ENCODE assay signal across 25 cellular contexts in genomic region chr10:7470371-7470770, GRCh38. TPM values are rescaled to one million over a fixed set of nuclear protein-coding genes. Genes with fewer than 3 reads are reported as not detected.
A peak's percentile ranks its signal among the peaks of the same experiment; 100 is the strongest.
DNase-seq lines count a peak whose midpoint lies in the region; ATAC-seq and TF ChIP-seq lines count a peak whose summit lies in the region.
"Had no signal": no experiment of that assay in that cellular context is flagged by ENCODE, and none has a peak within 500 bp of the region (broad histone marks: within the 10 kb centered on the region; RNA-seq: fewer than 3 reads in every experiment).

No MANE protein-coding gene starts in this region.

- H3K27me3 Mint-ChIP-seq in T-helper 1 cell treated with Interleukin-12 subunit alpha and Interleukin-12 subunit beta and Interleukin-4 antibody, amounts not matched to agents 30 μg/mL and 1 μg/mL, for 36 hours (ENCODE audit: low read depth) = peaks cover 6% of the 10 kb centered on the region
- no peaks in the 10 kb centered on the region for H3K27me3 Mint-ChIP-seq in stimulated activated naive B cell treated with anti-CD40 and anti-IgM and Interleukin-4, amounts not matched to agents 10 μg/mL and 1 μg/mL and 100 μg/mL, for 72 hours

- no peaks in the 10 kb centered on the region for H3K9me3 ChIP-seq in OCI-LY7 (ENCODE audit: low read length)

- H3K4me3 ChIP-seq in KMS-11 (IDR thresholded peaks at IDR 0.05; ENCODE audit: insufficient read depth, low read depth, low read length) (no peak overlapping the region), OCI-LY7 (ENCODE audit: low read depth, low read length, poor library complexity, severe bottlenecking) (peak overlapping the region; percentile 55)
- H3K4me3 ChIP-seq: GM23248 had no signal

- peak overlapping the region; percentile 19 for H3K4me3 Mint-ChIP-seq in T-helper 1 cell treated with Interleukin-12 subunit alpha and Interleukin-12 subunit beta and Interleukin-4 antibody, amounts not matched to agents 30 μg/mL and 1 μg/mL, for 36 hours
- peak overlapping the region; percentile 47 to 73 for H3K4me3 Mint-ChIP-seq in stimulated activated naive B cell treated with anti-CD40 and anti-IgM and Interleukin-4, amounts not matched to agents 10 μg/mL and 1 μg/mL and 100 μg/mL, for 72 hours
- H3K4me3 Mint-ChIP-seq: H9, HFFc6 had no signal

- H2AFZ ChIP-seq in KMS-11 (ENCODE audit: low read depth) = peak overlapping the region; percentile 59; the same call in 1 of the 2 replicates
- H2AFZ ChIP-seq in OCI-LY7 (ENCODE audit: low read length) = peak overlapping the region; percentile 23; the same call in 1 of the 2 replicates
- H2AFZ ChIP-seq: GM23248 had no signal

- POLR2A ChIA-PET in OCI-LY7 (lab: Charles Lee) = interaction anchor here (0.6 to 1.3 kb wide), 6 partner anchors 10 to 347 kb away, joined by 3 to 6 read pairs (median 4); partner anchors contain the start of gene SFMBT2

- no peaks in the 10 kb centered on the region for H3K27me3 ChIP-seq in KMS-11 (ENCODE audit: insufficient read depth, low read depth)

- TF ChIP-seq CTCF in KMS-11 (conservative IDR thresholded peaks at IDR 0.05; ENCODE audit: low read depth, low read length) (no peak), OCI-LY7 (conservative IDR thresholded peaks at IDR 0.05; ENCODE audit: low read length) (no peak)

- CTCF ChIA-PET in OCI-LY7 (lab: Charles Lee; ENCODE audit: unreplicated experiment) = no interaction called here

- H3K4me1 ChIP-seq in KMS-11 (ENCODE audit: low read depth, poor library complexity, severe bottlenecking) (peaks cover 81% of the 10 kb centered on the region), OCI-LY7 (ENCODE audit: insufficient read depth, low read length, poor library complexity, severe bottlenecking) (peaks cover 62% of the 10 kb centered on the region)

- H3K27ac ChIP-seq in KMS-11 (peak overlapping the region; percentile 90), OCI-LY7 (ENCODE audit: low read depth, low read length, poor library complexity, severe bottlenecking) (peak overlapping the region; percentile 91)
- H3K27ac ChIP-seq: 22Rv1, C4-2B, GM23248 had no signal

- H3K36me3 ChIP-seq in KMS-11 (ENCODE audit: insufficient read depth) = no peaks in the 10 kb centered on the region
- H3K36me3 ChIP-seq in OCI-LY7 (ENCODE audit: insufficient read depth, low read length) = no peaks in the 10 kb centered on the region

- peak overlapping the region; percentile 17 for H3K27ac Mint-ChIP-seq in T-helper 1 cell treated with Interleukin-12 subunit alpha and Interleukin-12 subunit beta and Interleukin-4 antibody, amounts not matched to agents 30 μg/mL and 1 μg/mL, for 36 hours
- H3K27ac Mint-ChIP-seq in stimulated activated naive B cell treated with anti-CD40 and anti-IgM and Interleukin-4, amounts not matched to agents 10 μg/mL and 1 μg/mL and 100 μg/mL, for 72 hours = peak overlapping the region; percentile 14
- H3K27ac Mint-ChIP-seq: H9, HFFc6 had no signal

- H3K9ac ChIP-seq in KMS-11 = peak overlapping the region; percentile 47; the same call in 1 of the 2 replicates
- H3K9ac ChIP-seq: GM23248 had no signal

- H3K4me1 Mint-ChIP-seq in T-helper 1 cell treated with Interleukin-12 subunit alpha and Interleukin-12 subunit beta and Interleukin-4 antibody, amounts not matched to agents 30 μg/mL and 1 μg/mL, for 36 hours (ENCODE audit: low read depth) = peaks cover 35% of the 10 kb centered on the region
- H3K4me1 Mint-ChIP-seq in stimulated activated naive B cell treated with anti-CD40 and anti-IgM and Interleukin-4, amounts not matched to agents 10 μg/mL and 1 μg/mL and 100 μg/mL, for 72 hours = peaks cover 45 to 75% of the 10 kb centered on the region in 2 donors

- H3K4me2 ChIP-seq in KMS-11 (peak overlapping the region; percentile 99), OCI-LY7 (ENCODE audit: low read length) (peak overlapping the region; percentile 79)

- no peaks in the 10 kb centered on the region for H3K36me3 Mint-ChIP-seq in T-helper 1 cell treated with Interleukin-12 subunit alpha and Interleukin-12 subunit beta and Interleukin-4 antibody, amounts not matched to agents 30 μg/mL and 1 μg/mL, for 36 hours (ENCODE audit: low read depth)
- H3K36me3 Mint-ChIP-seq in stimulated activated naive B cell treated with anti-CD40 and anti-IgM and Interleukin-4, amounts not matched to agents 10 μg/mL and 1 μg/mL and 100 μg/mL, for 72 hours = no peaks in the 10 kb centered on the region

- H3K79me2 ChIP-seq in KMS-11 (ENCODE audit: insufficient read depth, low read depth) (no peaks in the 10 kb centered on the region), OCI-LY7 (ENCODE audit: insufficient read depth, low read depth, low read length) (peaks cover 9% of the 10 kb centered on the region; the same call in 1 of the 2 replicates)

- DNase-seq in T-helper 1 cell (no peak), OCI-LY7 (ENCODE audit: low spot score) (no peak)
- no peak for DNase-seq in stimulated activated naive B cell treated with anti-CD40 and anti-IgM and Interleukin-4, amounts not matched to agents 10 μg/mL and 1 μg/mL and 100 μg/mL, for 72 hours
- DNase-seq in activated naive CD4-positive, alpha-beta T cell treated with Interleukin-2 at 50 U/mL for 16 hours = no peak
- DNase-seq: ACHN, EL, GF-D8, GM23248, H9, HFFc6, KBM-7, NCI-H1105 treated with DMSO at 0.1 percent for 48 hours, NCI-H2029 treated with DMSO at 0.1 percent for 48 hours, NCI-H345, NCI-H524, NCI-H82, PC-3, Right ventricle myocardium superior, SW 1271 had no signal

- no peaks in the 10 kb centered on the region for H3K9me3 Mint-ChIP-seq in T-helper 1 cell treated with Interleukin-12 subunit alpha and Interleukin-12 subunit beta and Interleukin-4 antibody, amounts not matched to agents 30 μg/mL and 1 μg/mL, for 36 hours
- H3K9me3 Mint-ChIP-seq in stimulated activated naive B cell treated with anti-CD40 and anti-IgM and Interleukin-4, amounts not matched to agents 10 μg/mL and 1 μg/mL and 100 μg/mL, for 72 hours = no peaks in the 10 kb centered on the region
- H3K9me3 Mint-ChIP-seq: H9 had no signal

- intact Hi-C loops in OCI-LY7 (cut with micrococcal nuclease; ENCODE audit: unreplicated experiment) = loop anchor here (2.0 to 10.0 kb wide), 3 partner anchors 42 to 1886 kb away; no protein-coding TSS in a partner anchor

- H4K20me1 ChIP-seq in KMS-11 (ENCODE audit: insufficient read depth) (no peaks in the 10 kb centered on the region), OCI-LY7 (ENCODE audit: insufficient read depth, low read length) (no peaks in the 10 kb centered on the region)

- no peaks in the 10 kb centered on the region for H3K9me2 ChIP-seq in OCI-LY7 (ENCODE audit: insufficient read depth, low read length)

- no TSS peak for BruUV-seq in OCI-LY7 (replicated peaks; lab: Mats Ljungman, UMichigan)

- ATAC-seq in stimulated activated naive B cell treated with anti-CD40 and anti-IgM and Interleukin-4, amounts not matched to agents 10 μg/mL and 1 μg/mL and 100 μg/mL, for 72 hours (replicated peaks) = no peak
- no peak for ATAC-seq in GM18867 (IDR thresholded peaks at IDR 0.05; ENCODE audit: unreplicated experiment)
- ATAC-seq in HG03280 (IDR thresholded peaks at IDR 0.05; ENCODE audit: unreplicated experiment) = no peak
- ATAC-seq: PC-3 had no signal

RNA-seq across cellular contexts. Expression of gene SFMBT2, which starts 59.5 kb away (rescaled TPM):
- total RNA-seq in OCI-LY7 (2014; rRNA removed; shearing (Covaris generic)) = 5.1 and 7.9 TPM in 2 replicates
- 7.0 and 8.3 TPM in 2 replicates for total RNA-seq in OCI-LY7 (2022)
